In the genomic region with DNA sequence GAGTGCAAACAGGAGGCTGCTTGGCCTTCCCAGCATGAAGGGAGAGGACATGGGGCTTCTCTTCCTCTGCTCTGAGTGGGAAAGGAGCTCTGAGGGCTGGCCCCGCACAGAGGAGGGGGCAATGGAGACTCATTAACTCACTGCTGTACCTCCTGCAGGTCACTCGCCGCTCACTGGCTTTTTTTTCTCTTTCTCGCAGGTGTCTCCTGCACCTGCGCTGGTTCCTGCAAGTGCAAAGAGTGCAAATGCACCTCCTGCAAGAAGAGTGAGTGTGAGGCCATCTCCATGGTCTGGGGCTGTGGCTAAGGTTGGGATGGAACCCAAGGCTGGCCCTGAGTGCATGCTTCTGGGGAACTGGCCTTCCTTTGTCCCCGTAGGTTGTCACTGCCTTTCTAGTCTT, we compare ENCODE assay signal across 7 cellular contexts. TPM values are rescaled to one million over a fixed set of nuclear protein-coding genes. Genes with fewer than 3 reads are reported as not detected.
DNase-seq lines count a peak whose midpoint lies in the region; ATAC-seq and TF ChIP-seq lines count a peak whose summit lies in the region.

No MANE protein-coding gene starts in this region.

- H3K27me3 Mint-ChIP-seq in T-cell = peaks cover 0 to 11% of the 10 kb centered on the region in 2 donors
- H3K27me3 Mint-ChIP-seq in glutamatergic neuron (ENCODE audit: unreplicated experiment) = peaks cover 28% of the 10 kb centered on the region

- DNase-seq in H7 (peak; percentile 47), T-cell (no peak), glutamatergic neuron (no peak), psoas muscle (no peak), brain microvascular endothelial cell (no peak), midbrain (lab: John Stamatoyannopoulos, UW) (no peak), NCI-H2081 (lab: John Stamatoyannopoulos, UW) (no peak)

- H3K9me3 ChIP-seq in psoas muscle = no peaks in the 10 kb centered on the region

- H3K36me3 Mint-ChIP-seq in T-cell (no peaks in the 10 kb centered on the region), glutamatergic neuron (ENCODE audit: unreplicated experiment) (peaks cover 3% of the 10 kb centered on the region)

- TF ChIP-seq CTCF in glutamatergic neuron (IDR thresholded peaks at IDR 0.05; ENCODE audit: partially characterized antibody, unreplicated experiment) (no peak), psoas muscle (IDR thresholded peaks at IDR 0.05) (no peak), brain microvascular endothelial cell (IDR thresholded peaks at IDR 0.05; ENCODE audit: low read depth, low read length, missing control alignments) (no peak)

- intact Hi-C loops in psoas muscle (cut with DNase I) = no loop called here

- no peaks in the 10 kb centered on the region for H3K36me3 ChIP-seq in H7 (replicated peaks; ENCODE audit: control insufficient read depth, insufficient read depth, low read length)
- no peaks in the 10 kb centered on the region for H3K36me3 ChIP-seq in psoas muscle (ENCODE audit: insufficient read depth in 1 of 2, low read depth in 1 of 2)
- no peaks in the 10 kb centered on the region for H3K36me3 ChIP-seq in brain microvascular endothelial cell (replicated peaks)

- H3K4me3 Mint-ChIP-seq in T-cell = peak overlapping the region; percentile 91 to 97 (median 97)
- peak overlapping the region; percentile 98 for H3K4me3 Mint-ChIP-seq in glutamatergic neuron (ENCODE audit: unreplicated experiment)

- H3K9me3 Mint-ChIP-seq in T-cell (no peaks in the 10 kb centered on the region), glutamatergic neuron (ENCODE audit: unreplicated experiment) (peaks cover 7% of the 10 kb centered on the region)

- peaks cover 61% of the 10 kb centered on the region for H3K27me3 ChIP-seq in H7 (ENCODE audit: control insufficient read depth, insufficient read depth, low read length)
- H3K27me3 ChIP-seq in psoas muscle (ENCODE audit: insufficient read depth in 3 of 3, low read length in 2 of 3) = peaks cover 0 to 20% (median 4%) of the 10 kb centered on the region in 3 donors
- H3K27me3 ChIP-seq in brain microvascular endothelial cell (replicated peaks) = peaks cover 7% of the 10 kb centered on the region

- CTCF ChIA-PET in T-cell (lab: Charles Lee) = no interaction called here

- POLR2A ChIA-PET in T-cell (lab: Charles Lee) = no interaction called here

- H3K27ac ChIP-seq in psoas muscle = no peak overlapping the region
- H3K27ac ChIP-seq in brain microvascular endothelial cell = no peak overlapping the region

- H3K27ac Mint-ChIP-seq in T-cell (peak overlapping the region in 1 of 2 donors; percentile 93), glutamatergic neuron (ENCODE audit: unreplicated experiment) (no peak overlapping the region)

- H3K4me1 ChIP-seq in psoas muscle = no peaks in the 10 kb centered on the region

- in situ Hi-C loops in brain microvascular endothelial cell (cut with HindIII; ENCODE audit: low pct_ligation_motif_present, low sequenced_read_pairs) = no loop called here

- H3K4me3 ChIP-seq in H7 (ENCODE audit: insufficient read depth, low read depth, low read length) (peak overlapping the region; percentile 66), psoas muscle (peak overlapping the region; percentile 68), brain microvascular endothelial cell (ENCODE audit: low read depth, low read length) (no peak overlapping the region)

- 67 to 75% (median 71%) methylated on average over 6 of the region's 6 CpGs for WGBS in psoas muscle, 3 donors

- H3K4me1 Mint-ChIP-seq in T-cell (peaks cover 32 to 34% (median 32%) of the 10 kb centered on the region in 3 donors), glutamatergic neuron (ENCODE audit: low read depth, unreplicated experiment) (no peaks in the 10 kb centered on the region)

- ATAC-seq in T-cell (replicated peaks in 1 of 4) (no peak), psoas muscle (no peak)

RNA-seq across cellular contexts. Expression of a gene that starts 0.7 kb away (rescaled TPM):
- total RNA-seq in H7 (2014; rRNA removed; shearing (Covaris generic)) = 11.8 and 13.4 TPM in 2 replicates
- total RNA-seq in T-cell (10 to 100 TPM in 2 of 5 donors, 1 to 10 TPM in 3; 5.3 to 14.3 (median 9.3) TPM), glutamatergic neuron (ENCODE audit: unreplicated experiment) (3.4 TPM), psoas muscle (1 to 10 TPM in 2 of 4 donors, under 1 TPM in 1, not detected in 1; 0.73 to 1.3 (median 1.2) TPM)
- 1 to 10 TPM; 1.1 to 3.2 (median 1.5) TPM for polyA plus RNA-seq in psoas muscle

RNA-seq across cellular contexts. Expression of a gene that starts 6.8 kb away (rescaled TPM):
- not detected in 2 replicates for total RNA-seq in H7 (2014; rRNA removed; shearing (Covaris generic))
- total RNA-seq in T-cell = not detected
- not detected for total RNA-seq in glutamatergic neuron (ENCODE audit: unreplicated experiment)
- total RNA-seq in psoas muscle = not detected
- not detected for polyA plus RNA-seq in psoas muscle

RNA-seq across cellular contexts. Expression of a gene that starts 9.4 kb away (rescaled TPM):
- total RNA-seq in H7 (2014; rRNA removed; shearing (Covaris generic)) = 20.3 and 38.1 TPM in 2 replicates
- total RNA-seq in T-cell (1 to 10 TPM in 3 of 5 donors, not detected in 2; 2.0 to 4.1 (median 4.0) TPM), glutamatergic neuron (ENCODE audit: unreplicated experiment) (not detected), psoas muscle (1 to 10 TPM; 1.0 to 7.8 (median 4.3) TPM)
- polyA plus RNA-seq in psoas muscle = 10 to 100 TPM in 2 of 3 donors, 1 to 10 TPM in 1; 3.7 to 24.1 (median 13.1) TPM

RNA-seq across cellular contexts. Expression of a gene that starts 11.1 kb away (rescaled TPM):
- total RNA-seq in H7 (2014; rRNA removed; shearing (Covaris generic)) = 3.0 and 3.8 TPM in 2 replicates
- total RNA-seq in T-cell = 1 to 10 TPM in 1 of 5 donors, not detected in 4; 1.4 TPM
- not detected for total RNA-seq in glutamatergic neuron (ENCODE audit: unreplicated experiment)
- total RNA-seq in psoas muscle = not detected
- not detected for polyA plus RNA-seq in psoas muscle

RNA-seq across cellular contexts. Expression of a gene that starts 20.0 kb away (rescaled TPM):
- total RNA-seq in H7 (2014; rRNA removed; shearing (Covaris generic)) = 1.1 TPM in 1 of 2 replicates, not detected in the other
- total RNA-seq in T-cell = not detected
- not detected for total RNA-seq in glutamatergic neuron (ENCODE audit: unreplicated experiment)
- total RNA-seq in psoas muscle = 1,000 to 10,000 TPM in 1 of 4 donors, 10 to 100 TPM in 1, 1 to 10 TPM in 2; 4.0 to 1,028 (median 22.4) TPM
- polyA plus RNA-seq in psoas muscle = 1,000 to 10,000 TPM in 2 of 3 donors, 100 to 1,000 TPM in 1; 128 to 4,396 (median 1,331) TPM
